In the genomic region with DNA sequence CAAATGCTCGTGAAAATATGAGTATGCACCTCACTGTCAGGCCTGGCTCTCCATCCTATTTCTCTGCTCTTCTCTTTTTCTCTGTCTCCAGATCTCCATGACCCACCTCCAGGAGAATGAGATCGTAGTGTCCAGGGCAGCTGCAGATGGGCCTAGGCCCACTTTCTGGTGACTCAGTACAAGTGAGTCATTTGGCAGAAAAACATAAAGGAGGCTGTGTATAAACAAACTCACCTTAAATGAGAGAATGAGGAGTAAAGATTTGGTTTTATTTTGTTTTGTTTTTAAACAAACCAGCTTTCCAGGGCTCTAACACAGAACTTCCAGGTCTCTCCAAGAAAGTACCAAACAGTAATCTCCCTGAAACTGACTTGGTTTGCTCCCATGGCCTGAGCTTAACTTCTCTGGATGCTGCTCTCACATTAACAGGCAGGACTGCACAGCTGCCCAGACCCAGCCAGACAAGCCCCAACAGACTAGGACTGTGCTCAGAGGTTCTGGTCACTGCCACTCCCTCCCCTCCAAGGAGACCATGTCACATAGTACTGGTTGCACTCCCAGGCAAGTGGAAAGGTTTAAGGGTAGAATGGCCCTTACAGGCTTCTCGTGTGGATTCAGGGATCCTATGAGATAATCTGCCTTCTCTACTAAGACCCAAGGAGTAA, we compare ENCODE assay signal across 1 cellular context.
TF ChIP-seq lines count a peak whose summit lies in the region.

No MANE protein-coding gene starts in this region.

TF ChIP-seq in GM23338, 12 proteins besides CTCF, POLR2A, EP300 and RAD21 (continued from another document):
- TF ChIP-seq CREB1 (CRISPR knock-in tag; IDR thresholded peaks at IDR 0.05; ENCODE audit: low read depth) (no peak), EZH2phosphoT487 (IDR thresholded peaks at IDR 0.05; ENCODE audit: unreplicated experiment) (no peak), JUNB (IDR thresholded peaks at IDR 0.05; ENCODE audit: unreplicated experiment) (no peak), ZNF331 (CRISPR knock-in tag; IDR thresholded peaks at IDR 0.05; ENCODE audit: low read depth) (no peak), STAT1 (IDR thresholded peaks at IDR 0.05; ENCODE audit: unreplicated experiment) (no peak), EZH2 (IDR thresholded peaks at IDR 0.05; ENCODE audit: low read depth, unreplicated experiment) (no peak), ZNF114 (CRISPR knock-in tag; IDR thresholded peaks at IDR 0.05) (no peak)
- TF ChIP-seq, protein P1, sequence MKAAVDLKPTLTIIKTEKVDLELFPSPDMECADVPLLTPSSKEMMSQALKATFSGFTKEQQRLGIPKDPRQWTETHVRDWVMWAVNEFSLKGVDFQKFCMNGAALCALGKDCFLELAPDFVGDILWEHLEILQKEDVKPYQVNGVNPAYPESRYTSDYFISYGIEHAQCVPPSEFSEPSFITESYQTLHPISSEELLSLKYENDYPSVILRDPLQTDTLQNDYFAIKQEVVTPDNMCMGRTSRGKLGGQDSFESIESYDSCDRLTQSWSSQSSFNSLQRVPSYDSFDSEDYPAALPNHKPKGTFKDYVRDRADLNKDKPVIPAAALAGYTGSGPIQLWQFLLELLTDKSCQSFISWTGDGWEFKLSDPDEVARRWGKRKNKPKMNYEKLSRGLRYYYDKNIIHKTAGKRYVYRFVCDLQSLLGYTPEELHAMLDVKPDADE (IDR thresholded peaks at IDR 0.05) = no peak
- TF ChIP-seq, protein P2, sequence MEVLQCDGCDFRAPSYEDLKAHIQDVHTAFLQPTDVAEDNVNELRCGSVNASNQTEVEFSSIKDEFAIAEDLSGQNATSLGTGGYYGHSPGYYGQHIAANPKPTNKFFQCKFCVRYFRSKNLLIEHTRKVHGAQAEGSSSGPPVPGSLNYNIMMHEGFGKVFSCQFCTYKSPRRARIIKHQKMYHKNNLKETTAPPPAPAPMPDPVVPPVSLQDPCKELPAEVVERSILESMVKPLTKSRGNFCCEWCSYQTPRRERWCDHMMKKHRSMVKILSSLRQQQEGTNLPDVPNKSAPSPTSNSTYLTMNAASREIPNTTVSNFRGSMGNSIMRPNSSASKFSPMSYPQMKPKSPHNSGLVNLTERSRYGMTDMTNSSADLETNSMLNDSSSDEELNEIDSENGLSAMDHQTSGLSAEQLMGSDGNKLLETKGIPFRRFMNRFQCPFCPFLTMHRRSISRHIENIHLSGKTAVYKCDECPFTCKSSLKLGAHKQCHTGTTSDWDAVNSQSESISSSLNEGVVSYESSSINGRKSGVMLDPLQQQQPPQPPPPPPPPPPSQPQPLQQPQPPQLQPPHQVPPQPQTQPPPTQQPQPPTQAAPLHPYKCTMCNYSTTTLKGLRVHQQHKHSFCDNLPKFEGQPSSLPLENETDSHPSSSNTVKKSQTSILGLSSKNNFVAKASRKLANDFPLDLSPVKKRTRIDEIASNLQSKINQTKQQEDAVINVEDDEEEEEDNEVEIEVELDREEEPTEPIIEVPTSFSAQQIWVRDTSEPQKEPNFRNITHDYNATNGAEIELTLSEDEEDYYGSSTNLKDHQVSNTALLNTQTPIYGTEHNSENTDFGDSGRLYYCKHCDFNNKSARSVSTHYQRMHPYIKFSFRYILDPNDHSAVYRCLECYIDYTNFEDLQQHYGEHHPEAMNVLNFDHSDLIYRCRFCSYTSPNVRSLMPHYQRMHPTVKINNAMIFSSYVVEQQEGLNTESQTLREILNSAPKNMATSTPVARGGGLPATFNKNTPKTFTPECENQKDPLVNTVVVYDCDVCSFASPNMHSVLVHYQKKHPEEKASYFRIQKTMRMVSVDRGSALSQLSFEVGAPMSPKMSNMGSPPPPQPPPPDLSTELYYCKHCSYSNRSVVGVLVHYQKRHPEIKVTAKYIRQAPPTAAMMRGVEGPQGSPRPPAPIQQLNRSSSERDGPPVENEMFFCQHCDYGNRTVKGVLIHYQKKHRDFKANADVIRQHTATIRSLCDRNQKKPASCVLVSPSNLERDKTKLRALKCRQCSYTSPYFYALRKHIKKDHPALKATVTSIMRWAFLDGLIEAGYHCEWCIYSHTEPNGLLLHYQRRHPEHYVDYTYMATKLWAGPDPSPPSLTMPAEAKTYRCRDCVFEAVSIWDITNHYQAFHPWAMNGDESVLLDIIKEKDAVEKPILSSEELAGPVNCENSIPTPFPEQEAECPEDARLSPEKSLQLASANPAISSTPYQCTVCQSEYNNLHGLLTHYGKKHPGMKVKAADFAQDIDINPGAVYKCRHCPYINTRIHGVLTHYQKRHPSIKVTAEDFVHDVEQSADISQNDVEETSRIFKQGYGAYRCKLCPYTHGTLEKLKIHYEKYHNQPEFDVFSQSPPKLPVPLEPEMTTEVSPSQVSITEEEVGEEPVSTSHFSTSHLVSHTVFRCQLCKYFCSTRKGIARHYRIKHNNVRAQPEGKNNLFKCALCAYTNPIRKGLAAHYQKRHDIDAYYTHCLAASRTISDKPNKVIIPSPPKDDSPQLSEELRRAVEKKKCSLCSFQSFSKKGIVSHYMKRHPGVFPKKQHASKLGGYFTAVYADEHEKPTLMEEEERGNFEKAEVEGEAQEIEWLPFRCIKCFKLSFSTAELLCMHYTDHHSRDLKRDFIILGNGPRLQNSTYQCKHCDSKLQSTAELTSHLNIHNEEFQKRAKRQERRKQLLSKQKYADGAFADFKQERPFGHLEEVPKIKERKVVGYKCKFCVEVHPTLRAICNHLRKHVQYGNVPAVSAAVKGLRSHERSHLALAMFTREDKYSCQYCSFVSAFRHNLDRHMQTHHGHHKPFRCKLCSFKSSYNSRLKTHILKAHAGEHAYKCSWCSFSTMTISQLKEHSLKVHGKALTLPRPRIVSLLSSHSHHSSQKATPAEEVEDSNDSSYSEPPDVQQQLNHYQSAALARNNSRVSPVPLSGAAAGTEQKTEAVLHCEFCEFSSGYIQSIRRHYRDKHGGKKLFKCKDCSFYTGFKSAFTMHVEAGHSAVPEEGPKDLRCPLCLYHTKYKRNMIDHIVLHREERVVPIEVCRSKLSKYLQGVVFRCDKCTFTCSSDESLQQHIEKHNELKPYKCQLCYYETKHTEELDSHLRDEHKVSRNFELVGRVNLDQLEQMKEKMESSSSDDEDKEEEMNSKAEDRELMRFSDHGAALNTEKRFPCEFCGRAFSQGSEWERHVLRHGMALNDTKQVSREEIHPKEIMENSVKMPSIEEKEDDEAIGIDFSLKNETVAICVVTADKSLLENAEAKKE (CRISPR knock-in tag; IDR thresholded peaks at IDR 0.05) = no peak
TF ChIP-seq in GM23338: peak in this region for 0.
